9 cellular contexts compared by ENCODE assay signal in the genomic region with DNA sequence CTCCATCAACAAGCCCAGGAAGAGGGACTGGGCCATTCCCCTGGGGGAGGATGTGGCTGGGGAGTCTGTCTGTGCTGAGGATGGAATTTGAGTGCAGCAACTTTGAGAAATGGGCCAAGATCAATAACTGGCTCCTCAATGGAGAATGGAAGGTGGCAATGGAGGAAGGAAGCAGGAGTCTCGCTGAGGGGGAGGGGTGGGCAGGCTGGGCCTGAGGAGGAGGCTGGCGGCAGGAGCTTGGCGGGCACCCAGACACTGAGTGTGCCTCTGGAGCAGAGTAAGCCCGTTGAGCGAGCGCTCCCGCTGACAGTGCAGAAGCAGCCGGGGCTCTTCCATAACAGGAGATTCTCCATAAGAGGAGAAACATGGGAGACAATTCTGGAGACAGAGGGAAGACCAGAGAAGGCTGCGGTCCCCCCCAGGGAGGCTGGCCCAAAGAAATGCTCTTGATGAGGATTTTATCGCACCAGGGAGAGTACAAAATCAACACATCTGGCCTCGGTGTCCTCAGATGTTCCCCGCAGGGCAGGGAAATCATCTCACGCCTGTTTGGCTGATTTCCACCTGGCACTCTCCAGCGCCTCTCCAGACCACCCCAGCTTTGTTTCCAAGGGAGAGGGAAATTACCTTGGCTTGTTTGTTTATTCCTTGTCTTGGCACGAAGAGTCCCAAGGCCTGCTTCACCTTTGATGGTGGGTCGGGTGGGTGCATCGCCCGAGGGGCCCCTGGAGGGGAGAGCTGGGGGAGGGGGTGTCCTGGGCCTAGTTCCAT. TPM values are rescaled to one million over a fixed set of nuclear protein-coding genes. Genes with fewer than 3 reads are reported as not detected.
DNase-seq lines count a peak whose midpoint lies in the region; ATAC-seq, FAIRE-seq and TF ChIP-seq lines count a peak whose summit lies in the region.
"Had no signal": no experiment of that assay in that cellular context is flagged by ENCODE, and none has a peak within 500 bp of the region (broad histone marks: within the 10 kb centered on the region; RNA-seq: fewer than 3 reads in every experiment).

No MANE protein-coding gene starts in this region.

- FAIRE-seq in frontal cortex (lab: Jason Lieb, UNC) = no peak
- FAIRE-seq: colon had no signal

- peak; percentile 85 for DNase-seq in EH (ENCODE audit: low read depth)
- DNase-seq in NCI-H774 (lab: John Stamatoyannopoulos, UW) = peak; percentile 36
- DNase-seq in frontal cortex (ENCODE audit: low spot score in 2 of 2) = peak; percentile 61 to 68
- DNase-seq in psoas muscle = peak; percentile 60 to 78
- DNase-seq in activated gamma-delta T cell treated with Interleukin-2 at 50 U/mL for 16 hours = no peak

- H3K36me3 ChIP-seq in psoas muscle (ENCODE audit: insufficient read depth in 1 of 2, low read depth in 1 of 2) = peaks cover 0 to 25% of the 10 kb centered on the region in 2 donors

- H3K4me3 ChIP-seq in psoas muscle = no peak overlapping the region

- no peak for ATAC-seq in psoas muscle
- ATAC-seq in HG02623 (IDR thresholded peaks at IDR 0.05; ENCODE audit: unreplicated experiment) = no peak
- ATAC-seq in GM21367 (IDR thresholded peaks at IDR 0.05; ENCODE audit: unreplicated experiment) = no peak
- ATAC-seq in GM21786 (IDR thresholded peaks at IDR 0.05; ENCODE audit: unreplicated experiment) = no peak

- 20 to 26% (median 25%) methylated on average over 17 to 18 of the region's 18 CpGs for WGBS in psoas muscle, 3 donors

- TF ChIP-seq CTCF in psoas muscle (IDR thresholded peaks at IDR 0.05) = no peak

- no peak overlapping the region for H3K27ac ChIP-seq in psoas muscle

- peaks cover 18% of the 10 kb centered on the region for H3K4me1 ChIP-seq in psoas muscle

- H3K9me3 ChIP-seq in psoas muscle = no peaks in the 10 kb centered on the region

- intact Hi-C loops in psoas muscle (cut with DNase I) = loop anchor here (5.0 kb wide), 2 partner anchors 100 to 175 kb away; a partner anchor contains a TSS

- no peaks in the 10 kb centered on the region for H3K27me3 ChIP-seq in psoas muscle (ENCODE audit: insufficient read depth in 3 of 3, low read length in 2 of 3)

RNA-seq across cellular contexts. Expression of a gene that starts 2.8 kb away (rescaled TPM):
- 12.2 TPM for total RNA-seq in frontal cortex
- total RNA-seq in psoas muscle = 1 to 10 TPM; 2.5 to 6.5 (median 4.4) TPM
- 1 to 10 TPM; 4.2 to 6.4 (median 5.9) TPM for polyA plus RNA-seq in psoas muscle

RNA-seq across cellular contexts. Expression of a gene that starts 21.6 kb away (rescaled TPM):
- 3.7 TPM for total RNA-seq in frontal cortex
- 10 to 100 TPM; 10.1 to 26.0 (median 17.8) TPM for total RNA-seq in psoas muscle
- 10 to 100 TPM; 17.0 to 30.7 (median 28.3) TPM for polyA plus RNA-seq in psoas muscle

RNA-seq across cellular contexts. Expression of a gene that starts 22.3 kb away (rescaled TPM):
- total RNA-seq in frontal cortex (4.9 TPM), psoas muscle (1 to 10 TPM; 5.3 to 8.8 (median 7.9) TPM)
- polyA plus RNA-seq in psoas muscle = 1 to 10 TPM; 2.0 to 6.6 (median 3.4) TPM

RNA-seq across cellular contexts. Expression of a gene that starts 51.9 kb away (rescaled TPM):
- total RNA-seq in frontal cortex = 1.2 TPM
- total RNA-seq in psoas muscle = not detected
- not detected for polyA plus RNA-seq in psoas muscle
